Comparison of ENCODE assay signal across 9 cellular contexts in the genomic region with DNA sequence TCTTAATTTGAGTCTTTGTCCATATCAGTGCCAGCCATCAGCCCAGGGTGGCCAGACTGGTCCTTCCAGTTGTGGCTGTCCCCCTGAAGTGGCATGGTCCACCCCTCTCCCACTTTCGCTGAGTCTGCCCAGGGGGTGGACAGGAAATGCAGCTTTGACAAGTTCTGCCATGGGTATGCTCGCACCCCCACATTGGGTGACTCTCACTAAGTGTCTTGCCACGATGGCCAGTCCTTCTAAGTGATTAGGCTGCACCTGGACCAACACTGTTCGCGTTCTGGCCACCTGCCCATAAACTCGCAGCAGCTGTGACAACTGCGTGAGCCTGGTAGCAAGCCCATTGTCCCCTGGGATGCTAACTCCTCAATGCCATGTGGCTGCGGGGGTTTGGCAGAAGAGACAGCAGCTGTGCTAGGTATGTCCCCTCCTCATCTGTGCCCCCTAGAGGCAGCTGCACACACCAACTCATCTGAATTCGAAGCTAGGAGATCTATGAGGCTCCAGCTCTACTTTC. TPM values are rescaled to one million over a fixed set of nuclear protein-coding genes. Genes with fewer than 3 reads are reported as not detected.
A peak's percentile ranks its signal among the peaks of the same experiment; 100 is the strongest.
DNase-seq lines count a peak whose midpoint lies in the region; ATAC-seq, FAIRE-seq and TF ChIP-seq lines count a peak whose summit lies in the region.
"Had no signal": no experiment of that assay in that cellular context is flagged by ENCODE, and none has a peak within 500 bp of the region (broad histone marks: within the 10 kb centered on the region; RNA-seq: fewer than 3 reads in every experiment).

No MANE protein-coding gene starts in this region.

- POLR2A ChIA-PET in activated CD4-positive, alpha-beta T cell treated with anti-CD3 and anti-CD28 coated beads for 36 hours (lab: Charles Lee): no interaction called here
- POLR2A ChIA-PET in endothelial cell of umbilical vein (lab: Charles Lee): no interaction called here

- no peaks in the 10 kb centered on the region for H3K36me3 ChIP-seq in endothelial cell of umbilical vein (ENCODE audit: control insufficient read depth in 2 of 2, extremely low read depth in 1 of 2, insufficient read depth in 2 of 2, low read length in 2 of 2)

- no peaks in the 10 kb centered on the region for H3K9me3 ChIP-seq in endothelial cell of umbilical vein (replicated peaks; ENCODE audit: control insufficient read depth, insufficient read depth, low read length)

- dilution Hi-C loops in endothelial cell of umbilical vein (cut with MboI; ENCODE audit: extremely low pct_ligation_motif_present, low sequenced_read_pairs): no loop called here

- TF ChIP-seq POLR2A in endothelial cell of umbilical vein (IDR thresholded peaks at IDR 0.05; ENCODE audit: low read depth, low read length): no peak

- CTCF ChIA-PET in activated CD4-positive, alpha-beta T cell treated with anti-CD3 and anti-CD28 coated beads for 36 hours (lab: Charles Lee): no interaction called here
- CTCF ChIA-PET in endothelial cell of umbilical vein (lab: Charles Lee): interaction anchor here (0.6 to 3.5 kb wide), 20 partner anchors 9 to 632 kb away, joined by 3 to 35 read pairs (median 4); partner anchors contain the start of gene LNX1

- FAIRE-seq in endothelial cell of umbilical vein (lab: Jason Lieb, UNC): peak; percentile 15

- H3K4me3 Mint-ChIP-seq in activated CD4-positive, alpha-beta T cell treated with anti-CD3 and anti-CD28 coated beads for 36 hours: no peak overlapping the region
- H3K4me3 Mint-ChIP-seq: CD4-positive, CD25-positive, alpha-beta regulatory T cell had no signal

- ATAC-seq in activated CD4-positive, alpha-beta T cell treated with anti-CD3 and anti-CD28 coated beads for 36 hours: no peak
- peak; percentile 66 for ATAC-seq in HG03066 (IDR thresholded peaks at IDR 0.05; ENCODE audit: low read depth, unreplicated experiment)

- no peak overlapping the region for H2AFZ ChIP-seq in endothelial cell of umbilical vein (ENCODE audit: low read depth, low read length)

- no peak overlapping the region for H3K4me3 ChIP-seq in endothelial cell of umbilical vein (replicated peaks in 1 of 3; ENCODE audit: insufficient read depth in 1 of 3, low read depth in 1 of 3, low read length in 3 of 3)
- H3K4me3 ChIP-seq in skeletal muscle cell (ENCODE audit: low read depth, low read length): no peak overlapping the region

- no peaks in the 10 kb centered on the region for H3K27me3 ChIP-seq in endothelial cell of umbilical vein (ENCODE audit: control insufficient read depth in 2 of 2, insufficient read depth in 2 of 2, low read length in 2 of 2)

- no peak overlapping the region for H3K27ac ChIP-seq in endothelial cell of umbilical vein (ENCODE audit: insufficient read depth, low read depth, low read length)

- peaks cover 13% of the 10 kb centered on the region for H3K27me3 Mint-ChIP-seq in activated CD4-positive, alpha-beta T cell treated with anti-CD3 and anti-CD28 coated beads for 36 hours

- DNase-seq in activated CD4-positive, alpha-beta T cell treated with anti-CD3 and anti-CD28 coated beads for 36 hours: peak; percentile 34
- DNase-seq in activated CD4-positive, alpha-beta T cell treated with anti-CD3 and anti-CD28 coated beads, Interleukin-2, amount 50 U/mL, for 48 hours: no peak
- peak; percentile 46 for DNase-seq in NCI-H446 treated with DMSO at 0.1 percent for 48 hours (lab: John Stamatoyannopoulos, UW)
- peak; percentile 22 for DNase-seq in endothelial cell of umbilical vein (ENCODE audit: low read depth, low spot score)
- peak; percentile 41 for DNase-seq in skeletal muscle cell (ENCODE audit: low read depth)
- no peak for DNase-seq in GF-D8 (lab: John Stamatoyannopoulos, UW)
- no peak for DNase-seq in activated CD8-positive, alpha-beta memory T cell treated with anti-CD3 and anti-CD28 coated beads for 24 hours
- DNase-seq: CD4-positive, CD25-positive, alpha-beta regulatory T cell had no signal

- H3K9me1 ChIP-seq in endothelial cell of umbilical vein (replicated peaks; ENCODE audit: control insufficient read depth, extremely low read depth, insufficient read depth, low read length): no peaks in the 10 kb centered on the region

- H3K4me1 Mint-ChIP-seq in activated CD4-positive, alpha-beta T cell treated with anti-CD3 and anti-CD28 coated beads for 36 hours: no peaks in the 10 kb centered on the region
- H3K4me1 Mint-ChIP-seq: CD4-positive, CD25-positive, alpha-beta regulatory T cell had no signal

- no TSS peak for BruUV-seq in endothelial cell of umbilical vein (replicated peaks; lab: Mats Ljungman, UMichigan)

- H3K9ac ChIP-seq in endothelial cell of umbilical vein (replicated peaks; ENCODE audit: extremely low read depth, insufficient read depth, low read length): no peak overlapping the region

- H4K20me1 ChIP-seq in endothelial cell of umbilical vein (replicated peaks; ENCODE audit: control insufficient read depth, extremely low read depth, insufficient read depth, low read length): no peaks in the 10 kb centered on the region

- peak; percentile 35 to 57 for TF ChIP-seq CTCF in endothelial cell of umbilical vein (IDR thresholded peaks at IDR 0.05; ENCODE audit: extremely low read depth in 1 of 2, insufficient read depth in 1 of 2, low read depth in 1 of 2, low read length in 2 of 2)

- H3K9me3 Mint-ChIP-seq in activated CD4-positive, alpha-beta T cell treated with anti-CD3 and anti-CD28 coated beads for 36 hours (ENCODE audit: low read depth): no peaks in the 10 kb centered on the region

- H3K4me2 ChIP-seq in endothelial cell of umbilical vein (ENCODE audit: insufficient read depth, low read length): no peak overlapping the region

- H3K36me3 Mint-ChIP-seq in activated CD4-positive, alpha-beta T cell treated with anti-CD3 and anti-CD28 coated beads for 36 hours (ENCODE audit: low read depth): no peaks in the 10 kb centered on the region
- H3K36me3 Mint-ChIP-seq: CD4-positive, CD25-positive, alpha-beta regulatory T cell had no signal

- H3K27ac Mint-ChIP-seq in activated CD4-positive, alpha-beta T cell treated with anti-CD3 and anti-CD28 coated beads for 36 hours: no peak overlapping the region
- H3K27ac Mint-ChIP-seq: CD4-positive, CD25-positive, alpha-beta regulatory T cell had no signal

- no peaks in the 10 kb centered on the region for H3K79me2 ChIP-seq in endothelial cell of umbilical vein (ENCODE audit: control insufficient read depth, insufficient read depth, low read length)

- peaks cover 2% of the 10 kb centered on the region for H3K4me1 ChIP-seq in endothelial cell of umbilical vein (ENCODE audit: control insufficient read depth, extremely low read depth, insufficient read depth, low read length)

- intact Hi-C loops in activated CD4-positive, alpha-beta T cell treated with anti-CD3 and anti-CD28 coated beads for 36 hours (cut with DNase I, micrococcal nuclease): no loop called here
- intact Hi-C loops in endothelial cell of umbilical vein (cut with micrococcal nuclease): loop anchor here (2.0 kb wide), 2 partner anchors 111 to 631 kb away; no protein-coding TSS in a partner anchor

TF ChIP-seq in endothelial cell of umbilical vein, 7 proteins besides CTCF, POLR2A, EP300 and RAD21:
- no peak for TF ChIP-seq MAX (IDR thresholded peaks at IDR 0.05; ENCODE audit: insufficient read depth, insufficient read length)
- TF ChIP-seq GATA2 (IDR thresholded peaks at IDR 0.05; ENCODE audit: insufficient read depth, insufficient read length, low read depth, low read length): no peak
- no peak for TF ChIP-seq FOS (IDR thresholded peaks at IDR 0.05; ENCODE audit: borderline replicate concordance, insufficient read depth, low read length)
- TF ChIP-seq MYC (IDR thresholded peaks at IDR 0.05; ENCODE audit: low read depth, low read length): no peak
- TF ChIP-seq POLR2AphosphoS5 (IDR thresholded peaks at IDR 0.05; ENCODE audit: insufficient read depth, low read depth, low read length): no peak
- TF ChIP-seq EZH2 (IDR thresholded peaks at IDR 0.05; ENCODE audit: borderline replicate concordance, low read depth, low read length, severe bottlenecking): no peak
- no peak for TF ChIP-seq JUN (IDR thresholded peaks at IDR 0.05; ENCODE audit: borderline replicate concordance, insufficient read depth, insufficient read length, low read depth)

RNA-seq across cellular contexts. Expression of gene LNX1, which starts 10.0 kb away (rescaled TPM):
- not detected for total RNA-seq in activated CD4-positive, alpha-beta T cell treated with anti-CD3 and anti-CD28 coated beads for 36 hours
- total RNA-seq in endothelial cell of umbilical vein: 1.3 and 1.9 TPM in 2 replicates
- polyA plus RNA-seq in endothelial cell of umbilical vein: 0.49 and 0.72 TPM in 2 replicates
- 0.58 and 0.72 TPM in 2 replicates for polyA plus RNA-seq in endothelial cell of umbilical vein (2011; cell fraction: cytosol; rRNA removed)
- 0.54 and 0.94 TPM in 2 replicates for polyA plus RNA-seq in endothelial cell of umbilical vein (2011; cell fraction: nucleus; rRNA removed)
- 1.5 and 2.0 TPM in 2 replicates for polyA plus RNA-seq in endothelial cell of umbilical vein (2012)
- 1.00 and 2.2 TPM in 2 replicates for polyA minus RNA-seq in endothelial cell of umbilical vein
- not detected for polyA minus RNA-seq in endothelial cell of umbilical vein (2011; cell fraction: cytosol; rRNA and poly(A)+ RNA removed)
- 1.1 and 2.0 TPM in 2 replicates for polyA minus RNA-seq in endothelial cell of umbilical vein (2011; cell fraction: nucleus; rRNA and poly(A)+ RNA removed)
- total RNA-seq: CD4-positive, CD25-positive, alpha-beta regulatory T cell had no signal

Comparison
In these comparisons a context has a peak if more than half of its experiments do, and no peak if none do; other contexts are left out.
1. DNase-seq: peak in activated CD4-positive, alpha-beta T cell treated with anti-CD3 and anti-CD28 coated beads for 36 hours (single experiment), NCI-H446 treated with DMSO at 0.1 percent for 48 hours (single experiment), endothelial cell of umbilical vein (single experiment) and skeletal muscle cell (single experiment); none in activated CD4-positive, alpha-beta T cell treated with anti-CD3 and anti-CD28 coated beads, Interleukin-2, amount 50 U/mL, for 48 hours (0 of 2), GF-D8 (single experiment) and activated CD8-positive, alpha-beta memory T cell treated with anti-CD3 and anti-CD28 coated beads for 24 hours (single experiment).